In genomic region chr1:227883641-227884301, GRCh38 we compare ENCODE assay signal across 26 cellular contexts.
DNase-seq lines count a peak whose midpoint lies in the region; ATAC-seq and TF ChIP-seq lines count a peak whose summit lies in the region.
"Had no signal": no experiment of that assay in that cellular context is flagged by ENCODE, and none has a peak within 500 bp of the region (broad histone marks: within the 10 kb centered on the region; RNA-seq: fewer than 3 reads in every experiment).

No MANE protein-coding gene starts in this region.

- no peaks in the 10 kb centered on the region for H3K9me3 ChIP-seq in CD8-positive, alpha-beta T cell (ENCODE audit: low read length)
- H3K9me3 ChIP-seq: A549, colonic mucosa, SJCRH30 had no signal

- H3K4me3 Mint-ChIP-seq in activated CD8-positive, alpha-beta T cell treated with anti-CD3 and anti-CD28 coated beads, Interleukin-2, amount 10 ng/mL, durations not matched to agents 7 days and 5 days: no peak overlapping the region
- no peak overlapping the region for H3K4me3 Mint-ChIP-seq in activated CD8-positive, alpha-beta T cell treated with anti-CD3 and anti-CD28 coated beads for 36 hours
- H3K4me3 Mint-ChIP-seq in CD8-positive, alpha-beta T cell: no peak overlapping the region
- no peak overlapping the region for H3K4me3 Mint-ChIP-seq in stimulated activated naive B cell treated with anti-CD40 and anti-IgM and Interleukin-4, amounts not matched to agents 10 μg/mL and 1 μg/mL and 100 μg/mL, for 72 hours
- H3K4me3 Mint-ChIP-seq: activated naive CD4-positive, alpha-beta T cell treated with anti-CD3 and anti-CD28 coated beads, Interleukin-2, amount 50 U/mL, for 24 hours; memory B cell had no signal

- no peaks in the 10 kb centered on the region for H3K9me3 Mint-ChIP-seq in activated CD8-positive, alpha-beta T cell treated with anti-CD3 and anti-CD28 coated beads, Interleukin-2, amount 10 ng/mL, durations not matched to agents 7 days and 5 days (ENCODE audit: insufficient read depth)
- no peaks in the 10 kb centered on the region for H3K9me3 Mint-ChIP-seq in activated CD8-positive, alpha-beta T cell treated with anti-CD3 and anti-CD28 coated beads for 36 hours
- no peaks in the 10 kb centered on the region for H3K9me3 Mint-ChIP-seq in CD8-positive, alpha-beta T cell
- H3K9me3 Mint-ChIP-seq in stimulated activated naive B cell treated with anti-CD40 and anti-IgM and Interleukin-4, amounts not matched to agents 10 μg/mL and 1 μg/mL and 100 μg/mL, for 72 hours: no peaks in the 10 kb centered on the region
- H3K9me3 Mint-ChIP-seq: activated naive CD4-positive, alpha-beta T cell treated with anti-CD3 and anti-CD28 coated beads, Interleukin-2, amount 50 U/mL, for 24 hours; memory B cell; naive B cell had no signal

- intact Hi-C loops in activated CD8-positive, alpha-beta T cell treated with anti-CD3 and anti-CD28 coated beads for 36 hours (cut with micrococcal nuclease): no loop called here
- intact Hi-C loops in CD8-positive, alpha-beta T cell (cut with DNase I, micrococcal nuclease): no loop called here
- intact Hi-C loops in posterior vena cava (cut with DNase I): loop anchor here in 1 of 2 donors (5.0 kb wide), 1 partner anchor 281 kb away; no protein-coding TSS in a partner anchor

- peak; percentile 13 for DNase-seq in activated CD8-positive, alpha-beta T cell treated with anti-CD3 and anti-CD28 coated beads, Interleukin-2, amount 10 ng/mL, durations not matched to agents 7 days and 5 days
- no peak for DNase-seq in activated CD8-positive, alpha-beta T cell treated with anti-CD3 and anti-CD28 coated beads for 36 hours
- DNase-seq in CD8-positive, alpha-beta T cell: peak in 3 of 7 experiments; percentile 1 to 48 (median 6)
- DNase-seq in coronary artery (ENCODE audit: low spot score): peak; percentile 54
- DNase-seq in posterior vena cava (ENCODE audit: low spot score): peak; percentile 72
- DNase-seq in stimulated activated naive B cell treated with anti-CD40 and anti-IgM and Interleukin-4, amounts not matched to agents 10 μg/mL and 1 μg/mL and 100 μg/mL, for 72 hours: no peak
- DNase-seq in NOMO-1 treated with dmso at 0.1 percent for 144 hours (lab: John Stamatoyannopoulos, UW; ENCODE audit: unreplicated experiment): no peak
- no peak for DNase-seq in SHP77 (lab: John Stamatoyannopoulos, UW)
- DNase-seq: DMS 273 treated with DMSO at 0.1 percent for 48 hours; GDM1; GOT3; hippocampal formation; naive B cell; NCI-H1417; NCI-H2171 treated with DMSO at 0.1 percent for 48 hours; NCI-H748 treated with DMSO at 0.1 percent for 48 hours; OCI-M1; SJCRH30; stimulated activated CD4-positive, alpha-beta T cell treated with anti-CD3 and anti-CD28 coated beads, Interleukin-4, amount 100 ng/mL, for 1 hour; WERI-Rb-1 had no signal

- no peaks in the 10 kb centered on the region for H3K36me3 ChIP-seq in CD8-positive, alpha-beta T cell (ENCODE audit: insufficient read depth, low read length)
- H3K36me3 ChIP-seq: colonic mucosa, SJCRH30, WERI-Rb-1 had no signal

- no peak overlapping the region for H3K27ac Mint-ChIP-seq in activated CD8-positive, alpha-beta T cell treated with anti-CD3 and anti-CD28 coated beads, Interleukin-2, amount 10 ng/mL, durations not matched to agents 7 days and 5 days
- no peak overlapping the region for H3K27ac Mint-ChIP-seq in activated CD8-positive, alpha-beta T cell treated with anti-CD3 and anti-CD28 coated beads for 36 hours
- H3K27ac Mint-ChIP-seq in CD8-positive, alpha-beta T cell: peak overlapping the region; percentile 27
- no peak overlapping the region for H3K27ac Mint-ChIP-seq in stimulated activated naive B cell treated with anti-CD40 and anti-IgM and Interleukin-4, amounts not matched to agents 10 μg/mL and 1 μg/mL and 100 μg/mL, for 72 hours
- H3K27ac Mint-ChIP-seq: activated naive CD4-positive, alpha-beta T cell treated with anti-CD3 and anti-CD28 coated beads, Interleukin-2, amount 50 U/mL, for 24 hours; memory B cell; naive B cell had no signal

- no peaks in the 10 kb centered on the region for H3K27me3 ChIP-seq in CD8-positive, alpha-beta T cell (ENCODE audit: insufficient read depth, low read length)
- H3K27me3 ChIP-seq: colonic mucosa, SJCRH30 had no signal

- no peaks in the 10 kb centered on the region for H3K36me3 Mint-ChIP-seq in activated CD8-positive, alpha-beta T cell treated with anti-CD3 and anti-CD28 coated beads, Interleukin-2, amount 10 ng/mL, durations not matched to agents 7 days and 5 days (ENCODE audit: low read depth)
- no peaks in the 10 kb centered on the region for H3K36me3 Mint-ChIP-seq in activated CD8-positive, alpha-beta T cell treated with anti-CD3 and anti-CD28 coated beads for 36 hours (ENCODE audit: low read depth)
- no peaks in the 10 kb centered on the region for H3K36me3 Mint-ChIP-seq in CD8-positive, alpha-beta T cell
- no peaks in the 10 kb centered on the region for H3K36me3 Mint-ChIP-seq in stimulated activated naive B cell treated with anti-CD40 and anti-IgM and Interleukin-4, amounts not matched to agents 10 μg/mL and 1 μg/mL and 100 μg/mL, for 72 hours
- H3K36me3 Mint-ChIP-seq: activated naive CD4-positive, alpha-beta T cell treated with anti-CD3 and anti-CD28 coated beads, Interleukin-2, amount 50 U/mL, for 24 hours; memory B cell; naive B cell had no signal

- H3K27me3 Mint-ChIP-seq in activated CD8-positive, alpha-beta T cell treated with anti-CD3 and anti-CD28 coated beads, Interleukin-2, amount 10 ng/mL, durations not matched to agents 7 days and 5 days (ENCODE audit: low read depth): peaks cover 10% of the 10 kb centered on the region
- no peaks in the 10 kb centered on the region for H3K27me3 Mint-ChIP-seq in activated CD8-positive, alpha-beta T cell treated with anti-CD3 and anti-CD28 coated beads for 36 hours
- H3K27me3 Mint-ChIP-seq in CD8-positive, alpha-beta T cell (ENCODE audit: low read depth): no peaks in the 10 kb centered on the region
- H3K27me3 Mint-ChIP-seq in stimulated activated naive B cell treated with anti-CD40 and anti-IgM and Interleukin-4, amounts not matched to agents 10 μg/mL and 1 μg/mL and 100 μg/mL, for 72 hours: no peaks in the 10 kb centered on the region
- H3K27me3 Mint-ChIP-seq: activated naive CD4-positive, alpha-beta T cell treated with anti-CD3 and anti-CD28 coated beads, Interleukin-2, amount 50 U/mL, for 24 hours; memory B cell had no signal

- no peak for TF ChIP-seq CTCF in activated CD8-positive, alpha-beta T cell treated with anti-CD3 and anti-CD28 coated beads for 36 hours (IDR thresholded peaks at IDR 0.05)
- no peak for TF ChIP-seq CTCF in CD8-positive, alpha-beta T cell (IDR thresholded peaks at IDR 0.05)
- TF ChIP-seq CTCF in coronary artery (IDR thresholded peaks at IDR 0.05): no peak

- no peak overlapping the region for H3K27ac ChIP-seq in CD8-positive, alpha-beta T cell (ENCODE audit: low read depth, low read length)
- H3K27ac ChIP-seq in coronary artery: no peak overlapping the region
- H3K27ac ChIP-seq: A549, colonic mucosa, parathyroid adenoma, SJCRH30, skin epidermis, WERI-Rb-1 had no signal

- peaks cover 59% of the 10 kb centered on the region for H3K4me1 ChIP-seq in CD8-positive, alpha-beta T cell (ENCODE audit: insufficient read depth, low read length)
- H3K4me1 ChIP-seq: parathyroid adenoma had no signal

- CTCF ChIA-PET in activated CD8-positive, alpha-beta T cell treated with anti-CD3 and anti-CD28 coated beads, Interleukin-2, amount 10 ng/mL, durations not matched to agents 7 days and 5 days (lab: Charles Lee): no interaction called here
- CTCF ChIA-PET in activated CD8-positive, alpha-beta T cell treated with anti-CD3 and anti-CD28 coated beads for 36 hours (lab: Charles Lee): no interaction called here
- CTCF ChIA-PET in CD8-positive, alpha-beta T cell (lab: Charles Lee): interaction anchor here (0.9 kb wide), 1 partner anchor 122 kb away, joined by 3 read pairs; no protein-coding TSS in a partner anchor

- H3K4me3 ChIP-seq in CD8-positive, alpha-beta T cell (ENCODE audit: low read depth, low read length): no peak overlapping the region
- H3K4me3 ChIP-seq in coronary artery: no peak overlapping the region
- H3K4me3 ChIP-seq: A549, colonic mucosa, SJCRH30, skin epidermis had no signal

- ATAC-seq in activated CD8-positive, alpha-beta T cell treated with anti-CD3 and anti-CD28 coated beads, Interleukin-2, amount 10 ng/mL, durations not matched to agents 7 days and 5 days: no peak
- ATAC-seq in activated CD8-positive, alpha-beta T cell treated with anti-CD3 and anti-CD28 coated beads for 36 hours: no peak
- no peak for ATAC-seq in CD8-positive, alpha-beta T cell
- ATAC-seq in stimulated activated naive B cell treated with anti-CD40 and anti-IgM and Interleukin-4, amounts not matched to agents 10 μg/mL and 1 μg/mL and 100 μg/mL, for 72 hours (replicated peaks): no peak
- ATAC-seq: A549 had no signal

- H3K4me1 Mint-ChIP-seq in activated CD8-positive, alpha-beta T cell treated with anti-CD3 and anti-CD28 coated beads, Interleukin-2, amount 10 ng/mL, durations not matched to agents 7 days and 5 days (ENCODE audit: low read depth): peaks cover 11% of the 10 kb centered on the region
- peaks cover 19% of the 10 kb centered on the region for H3K4me1 Mint-ChIP-seq in activated CD8-positive, alpha-beta T cell treated with anti-CD3 and anti-CD28 coated beads for 36 hours (ENCODE audit: low read depth)
- peaks cover 37% of the 10 kb centered on the region for H3K4me1 Mint-ChIP-seq in CD8-positive, alpha-beta T cell (ENCODE audit: low read depth)
- H3K4me1 Mint-ChIP-seq in stimulated activated naive B cell treated with anti-CD40 and anti-IgM and Interleukin-4, amounts not matched to agents 10 μg/mL and 1 μg/mL and 100 μg/mL, for 72 hours: peaks cover 6 to 13% of the 10 kb centered on the region in 2 donors

- POLR2A ChIA-PET in activated CD8-positive, alpha-beta T cell treated with anti-CD3 and anti-CD28 coated beads, Interleukin-2, amount 10 ng/mL, durations not matched to agents 7 days and 5 days (lab: Charles Lee): no interaction called here
- POLR2A ChIA-PET in activated CD8-positive, alpha-beta T cell treated with anti-CD3 and anti-CD28 coated beads for 36 hours (lab: Charles Lee): no interaction called here
- POLR2A ChIA-PET in CD8-positive, alpha-beta T cell (lab: Charles Lee): no interaction called here

Comparison
In these comparisons a context has a peak if more than half of its experiments do, and no peak if none do; other contexts are left out.
1. DNase-seq: peak in activated CD8-positive, alpha-beta T cell treated with anti-CD3 and anti-CD28 coated beads, Interleukin-2, amount 10 ng/mL, durations not matched to agents 7 days and 5 days (single experiment), coronary artery (single experiment) and posterior vena cava (single experiment); none in activated CD8-positive, alpha-beta T cell treated with anti-CD3 and anti-CD28 coated beads for 36 hours (single experiment), stimulated activated naive B cell treated with anti-CD40 and anti-IgM and Interleukin-4, amounts not matched to agents 10 μg/mL and 1 μg/mL and 100 μg/mL, for 72 hours (single experiment), NOMO-1 treated with dmso at 0.1 percent for 144 hours (single experiment) and SHP77 (0 of 2).